Comparison of ENCODE assay signal across 8 cellular contexts in the genomic region with DNA sequence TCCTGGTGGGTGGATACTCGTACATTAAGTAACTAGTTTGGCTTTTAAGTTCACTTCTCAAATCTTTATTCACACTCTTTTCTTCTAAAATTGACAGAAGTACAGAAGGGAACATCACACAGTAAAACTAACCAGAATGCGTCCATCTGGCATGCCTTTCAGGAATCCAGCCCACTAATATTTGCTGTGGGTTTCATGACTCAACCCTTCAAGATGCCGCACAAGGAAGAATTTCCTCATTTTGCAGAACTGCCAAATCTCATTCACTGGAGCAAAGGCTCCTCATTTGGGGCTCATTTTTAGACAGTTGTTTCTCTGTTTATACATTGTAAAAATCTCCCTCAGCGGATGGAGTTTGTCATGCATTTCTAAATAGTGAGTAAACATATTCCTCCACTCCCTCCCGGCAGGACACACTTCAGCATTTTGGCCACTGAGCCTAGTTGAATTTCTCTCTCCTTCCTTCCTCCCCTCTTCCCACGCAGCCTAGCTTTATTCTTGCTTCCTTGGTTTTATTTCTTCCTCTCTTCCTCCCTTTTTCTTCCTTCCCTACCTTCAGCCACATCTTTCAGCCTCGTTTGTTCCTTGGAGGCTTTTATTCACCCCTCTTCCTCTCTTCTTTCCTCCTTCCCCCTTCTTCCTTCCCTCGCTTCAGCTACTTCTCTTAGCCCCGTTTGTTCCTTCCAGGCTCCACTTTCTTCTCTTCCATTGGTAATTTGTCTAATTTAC.
A peak's percentile ranks its signal among the peaks of the same experiment; 100 is the strongest.
DNase-seq lines count a peak whose midpoint lies in the region; ATAC-seq and TF ChIP-seq lines count a peak whose summit lies in the region.

No MANE protein-coding gene starts in this region.

- H3K4me3 ChIP-seq in HFF-Myc (replicated peaks; ENCODE audit: low read depth, low read length): peak overlapping the region; percentile 72
- H3K4me3 ChIP-seq in neural cell (ENCODE audit: low read length): peak overlapping the region; percentile 79

- no peaks in the 10 kb centered on the region for H3K9me3 ChIP-seq in neural cell (ENCODE audit: low read length)

- H4K20me1 ChIP-seq in neural cell (ENCODE audit: insufficient read depth): no peaks in the 10 kb centered on the region

- TF ChIP-seq EP300 in neural cell (conservative IDR thresholded peaks at IDR 0.05; ENCODE audit: poor library complexity, severe bottlenecking): no peak

- no peak overlapping the region for H3K4me3 Mint-ChIP-seq in stimulated activated memory B cell treated with anti-CD40 and anti-IgM and Interleukin-4, amounts not matched to agents 10 μg/mL and 1 μg/mL and 100 μg/mL, for 72 hours

- no peaks in the 10 kb centered on the region for H3K9me2 ChIP-seq in neural cell (ENCODE audit: insufficient read depth, low read length)

- no peak overlapping the region for H3K27ac ChIP-seq in neural cell (ENCODE audit: low read length)

- no peak for TF ChIP-seq RAD21 in neural cell (conservative IDR thresholded peaks at IDR 0.05)

- no peaks in the 10 kb centered on the region for H3F3A ChIP-seq in neural cell (ENCODE audit: insufficient read depth, low read length, poor library complexity, severe bottlenecking)

- no peak overlapping the region for H3K9ac ChIP-seq in neural cell (ENCODE audit: low read length)

- H3K9me3 Mint-ChIP-seq in stimulated activated memory B cell treated with anti-CD40 and anti-IgM and Interleukin-4, amounts not matched to agents 10 μg/mL and 1 μg/mL and 100 μg/mL, for 72 hours: peaks cover 2% of the 10 kb centered on the region

- H3K4me2 ChIP-seq in neural cell (ENCODE audit: low read length): no peak overlapping the region

- no peak overlapping the region for H2AFZ ChIP-seq in neural cell (ENCODE audit: low read depth, low read length)

- TF ChIP-seq CTCF in HFF-Myc (IDR thresholded peaks at IDR 0.05; ENCODE audit: low read depth, low read length, missing control alignments) (no peak), neural cell (IDR thresholded peaks at IDR 0.05; ENCODE audit: poor library complexity, severe bottlenecking) (no peak)

- H3K4me1 Mint-ChIP-seq in stimulated activated memory B cell treated with anti-CD40 and anti-IgM and Interleukin-4, amounts not matched to agents 10 μg/mL and 1 μg/mL and 100 μg/mL, for 72 hours: peaks cover 14% of the 10 kb centered on the region

- no peak overlapping the region for H3K27ac Mint-ChIP-seq in stimulated activated memory B cell treated with anti-CD40 and anti-IgM and Interleukin-4, amounts not matched to agents 10 μg/mL and 1 μg/mL and 100 μg/mL, for 72 hours

- peak; percentile 73 for DNase-seq in AG08396 (ENCODE audit: low spot score)
- peak; percentile 98 for DNase-seq in HFF-Myc (ENCODE audit: extremely low read depth, low read depth)
- DNase-seq in SW480 (ENCODE audit: low spot score): peak; percentile 27
- DNase-seq in fibroblast of peridontal ligament (ENCODE audit: extremely low read depth): peak; percentile 100
- no peak for DNase-seq in activated CD4-positive, alpha-beta T cell treated with anti-CD3 and anti-CD28 coated beads for 4 hours

- peaks cover 11% of the 10 kb centered on the region for H3K27me3 Mint-ChIP-seq in stimulated activated memory B cell treated with anti-CD40 and anti-IgM and Interleukin-4, amounts not matched to agents 10 μg/mL and 1 μg/mL and 100 μg/mL, for 72 hours

- no peaks in the 10 kb centered on the region for H3K36me3 ChIP-seq in neural cell (ENCODE audit: insufficient read depth, low read length)

- H3K79me2 ChIP-seq in neural cell (replicated peaks; ENCODE audit: insufficient read depth, low read length): no peaks in the 10 kb centered on the region

- no peaks in the 10 kb centered on the region for H3K36me3 Mint-ChIP-seq in stimulated activated memory B cell treated with anti-CD40 and anti-IgM and Interleukin-4, amounts not matched to agents 10 μg/mL and 1 μg/mL and 100 μg/mL, for 72 hours

- ATAC-seq in stimulated activated memory B cell treated with anti-CD40 and anti-IgM and Interleukin-4, amounts not matched to agents 10 μg/mL and 1 μg/mL and 100 μg/mL, for 72 hours: no peak
- ATAC-seq in GM21381 (IDR thresholded peaks at IDR 0.05; ENCODE audit: unreplicated experiment): no peak

- H3K27me3 ChIP-seq in neural cell (ENCODE audit: insufficient read depth, low read depth, low read length): no peaks in the 10 kb centered on the region

TF ChIP-seq in neural cell, 6 proteins besides CTCF, POLR2A, EP300 and RAD21:
- no peak for TF ChIP-seq SMC3 (conservative IDR thresholded peaks at IDR 0.05; ENCODE audit: poor library complexity)
- TF ChIP-seq EZH2 (IDR thresholded peaks at IDR 0.05; ENCODE audit: borderline replicate concordance, insufficient read depth, low read length, poor library complexity, severe bottlenecking): no peak
- no peak for TF ChIP-seq TAF1 (IDR thresholded peaks at IDR 0.05; ENCODE audit: low read depth)
- TF ChIP-seq POLR2AphosphoS5 (IDR thresholded peaks at IDR 0.05): no peak
- TF ChIP-seq MXI1 (conservative IDR thresholded peaks at IDR 0.05; ENCODE audit: poor library complexity, severe bottlenecking): no peak
- TF ChIP-seq, protein P1, sequence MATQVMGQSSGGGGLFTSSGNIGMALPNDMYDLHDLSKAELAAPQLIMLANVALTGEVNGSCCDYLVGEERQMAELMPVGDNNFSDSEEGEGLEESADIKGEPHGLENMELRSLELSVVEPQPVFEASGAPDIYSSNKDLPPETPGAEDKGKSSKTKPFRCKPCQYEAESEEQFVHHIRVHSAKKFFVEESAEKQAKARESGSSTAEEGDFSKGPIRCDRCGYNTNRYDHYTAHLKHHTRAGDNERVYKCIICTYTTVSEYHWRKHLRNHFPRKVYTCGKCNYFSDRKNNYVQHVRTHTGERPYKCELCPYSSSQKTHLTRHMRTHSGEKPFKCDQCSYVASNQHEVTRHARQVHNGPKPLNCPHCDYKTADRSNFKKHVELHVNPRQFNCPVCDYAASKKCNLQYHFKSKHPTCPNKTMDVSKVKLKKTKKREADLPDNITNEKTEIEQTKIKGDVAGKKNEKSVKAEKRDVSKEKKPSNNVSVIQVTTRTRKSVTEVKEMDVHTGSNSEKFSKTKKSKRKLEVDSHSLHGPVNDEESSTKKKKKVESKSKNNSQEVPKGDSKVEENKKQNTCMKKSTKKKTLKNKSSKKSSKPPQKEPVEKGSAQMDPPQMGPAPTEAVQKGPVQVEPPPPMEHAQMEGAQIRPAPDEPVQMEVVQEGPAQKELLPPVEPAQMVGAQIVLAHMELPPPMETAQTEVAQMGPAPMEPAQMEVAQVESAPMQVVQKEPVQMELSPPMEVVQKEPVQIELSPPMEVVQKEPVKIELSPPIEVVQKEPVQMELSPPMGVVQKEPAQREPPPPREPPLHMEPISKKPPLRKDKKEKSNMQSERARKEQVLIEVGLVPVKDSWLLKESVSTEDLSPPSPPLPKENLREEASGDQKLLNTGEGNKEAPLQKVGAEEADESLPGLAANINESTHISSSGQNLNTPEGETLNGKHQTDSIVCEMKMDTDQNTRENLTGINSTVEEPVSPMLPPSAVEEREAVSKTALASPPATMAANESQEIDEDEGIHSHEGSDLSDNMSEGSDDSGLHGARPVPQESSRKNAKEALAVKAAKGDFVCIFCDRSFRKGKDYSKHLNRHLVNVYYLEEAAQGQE (IDR thresholded peaks at IDR 0.05; ENCODE audit: borderline replicate concordance): no peak

Comparison
In these comparisons a context has a peak if more than half of its experiments do, and no peak if none do; other contexts are left out.
1. DNase-seq: peak in AG08396 (single experiment), HFF-Myc (single experiment), SW480 (single experiment) and fibroblast of peridontal ligament (single experiment); none in activated CD4-positive, alpha-beta T cell treated with anti-CD3 and anti-CD28 coated beads for 4 hours (0 of 2).